1 cellular context compared by ENCODE assay signal in genomic region chr1:155135416-155136197, GRCh38.
TF ChIP-seq lines count a peak whose summit lies in the region.

Gene SLC50A1, plus strand, starts transcription at chr1:155135852. Its CDS starts 60 bp downstream, at chr1:155135912.

TF ChIP-seq in HepG2, 621 proteins besides CTCF, POLR2A, EP300 and RAD21 (continued from another document and continues in another):
- TF ChIP-seq ZNF629 (CRISPR knock-in tag; conservative IDR thresholded peaks at IDR 0.05) (0 out of 2 replicates have a peak, but pooled peaks have one; percentile 4), TRIM24 (CRISPR knock-in tag; IDR thresholded peaks at IDR 0.05) (no peak), NR0B2 (CRISPR knock-in tag; IDR thresholded peaks at IDR 0.05) (no peak; the same call in 1 of the 2 replicates), HNRNPK (IDR thresholded peaks at IDR 0.05; ENCODE audit: low read depth, low read length, poor library complexity, severe bottlenecking) (peak; percentile 85), FOXP1 (IDR thresholded peaks at IDR 0.05) (no peak), FOXP1 (CRISPR knock-in tag; IDR thresholded peaks at IDR 0.05) (no peak), ZNF282 (IDR thresholded peaks at IDR 0.05; ENCODE audit: partially characterized antibody) (no peak), ZFAT (CRISPR knock-in tag; conservative IDR thresholded peaks at IDR 0.05) (no peak), THYN1 (CRISPR knock-in tag; IDR thresholded peaks at IDR 0.05; ENCODE audit: borderline replicate concordance, low read depth) (no peak), ZNF230 (CRISPR knock-in tag; IDR thresholded peaks at IDR 0.05) (0 out of 2 replicates have a peak, but pooled peaks have one; percentile 54), ZBTB34 (CRISPR knock-in tag; IDR thresholded peaks at IDR 0.05) (peak; percentile 18; the same call in 1 of the 2 replicates), ZMAT5 (CRISPR knock-in tag; IDR thresholded peaks at IDR 0.05; ENCODE audit: borderline replicate concordance, low read depth) (no peak), PCBP1 (IDR thresholded peaks at IDR 0.05; ENCODE audit: borderline replicate concordance, low read depth, low read length) (no peak), CBX5 (CRISPR knock-in tag; IDR thresholded peaks at IDR 0.05; ENCODE audit: borderline replicate concordance) (no peak), CHCHD3 (CRISPR knock-in tag; IDR thresholded peaks at IDR 0.05) (no peak), DDIT3 (CRISPR knock-in tag; IDR thresholded peaks at IDR 0.05) (no peak), KLF16 (CRISPR knock-in tag; IDR thresholded peaks at IDR 0.05) (peak in 1 of 2 experiments; percentile 65; a peak in 1 of 4 replicates), RFX5 (IDR thresholded peaks at IDR 0.05; ENCODE audit: low read depth, low read length) (no peak), ZNF350 (CRISPR knock-in tag; IDR thresholded peaks at IDR 0.05; ENCODE audit: borderline replicate concordance, low read depth) (peak; percentile 73; the same call in 1 of the 2 replicates), NFYB (CRISPR knock-in tag; IDR thresholded peaks at IDR 0.05) (no peak), THAP7 (CRISPR knock-in tag; IDR thresholded peaks at IDR 0.05) (no peak), RXRA (CRISPR knock-in tag; IDR thresholded peaks at IDR 0.05) (no peak; the same call in 1 of the 2 replicates), MLLT10 (CRISPR knock-in tag; IDR thresholded peaks at IDR 0.05) (no peak), ATF7-NPFF (CRISPR knock-in tag; IDR thresholded peaks at IDR 0.05; ENCODE audit: low read depth) (peak; percentile 46; the same call in 1 of the 2 replicates), KLF9 (CRISPR knock-in tag; IDR thresholded peaks at IDR 0.05; ENCODE audit: low read depth) (no peak; the same call in 1 of the 2 replicates), TBX2 (CRISPR knock-in tag; IDR thresholded peaks at IDR 0.05; ENCODE audit: borderline replicate concordance) (peak; percentile 60), ZNF510 (CRISPR knock-in tag; IDR thresholded peaks at IDR 0.05; ENCODE audit: low read depth) (peak; percentile 86; the same call in 1 of the 2 replicates), ZFP41 (CRISPR knock-in tag; IDR thresholded peaks at IDR 0.05; ENCODE audit: borderline replicate concordance) (no peak), ZNF317 (CRISPR knock-in tag; IDR thresholded peaks at IDR 0.05) (no peak), SMAD9 (CRISPR knock-in tag; IDR thresholded peaks at IDR 0.05) (0 out of 2 replicates have a peak, but pooled peaks have one; percentile 41), ZNF740 (CRISPR knock-in tag; IDR thresholded peaks at IDR 0.05) (no peak), ZNF678 (CRISPR knock-in tag; IDR thresholded peaks at IDR 0.05) (peak; percentile 59; the same call in 1 of the 2 replicates), IRF9 (CRISPR knock-in tag; IDR thresholded peaks at IDR 0.05; ENCODE audit: borderline replicate concordance) (0 out of 2 replicates have a peak, but pooled peaks have one; percentile 58), DBP (CRISPR knock-in tag; IDR thresholded peaks at IDR 0.05; ENCODE audit: not compliant biosample characterization) (peak; percentile 50), CENPBD1 (CRISPR knock-in tag; IDR thresholded peaks at IDR 0.05; ENCODE audit: borderline replicate concordance, low read depth) (0 out of 2 replicates have a peak, but pooled peaks have one; percentile 13), ZNF761 (CRISPR knock-in tag; conservative IDR thresholded peaks at IDR 0.05) (peak; percentile 95), ZFP36L1 (CRISPR knock-in tag; IDR thresholded peaks at IDR 0.05) (no peak; the same call in 1 of the 2 replicates), ZNF549 (CRISPR knock-in tag; IDR thresholded peaks at IDR 0.05) (no peak), TOPORS (CRISPR knock-in tag; IDR thresholded peaks at IDR 0.05) (peak; percentile 89), BCL3 (CRISPR knock-in tag; IDR thresholded peaks at IDR 0.05) (no peak; the same call in 1 of the 2 replicates), ZNF773 (CRISPR knock-in tag; IDR thresholded peaks at IDR 0.05; ENCODE audit: borderline replicate concordance) (0 out of 2 replicates have a peak, but pooled peaks have one; percentile 15), ZBTB21 (CRISPR knock-in tag; IDR thresholded peaks at IDR 0.05) (no peak), ZBTB39 (CRISPR knock-in tag; IDR thresholded peaks at IDR 0.05) (no peak; the same call in 1 of the 2 replicates), GABPB1 (CRISPR knock-in tag; IDR thresholded peaks at IDR 0.05) (peak; percentile 93), ZNF432 (CRISPR knock-in tag; IDR thresholded peaks at IDR 0.05; ENCODE audit: borderline replicate concordance) (no peak), REPIN1 (CRISPR knock-in tag; IDR thresholded peaks at IDR 0.05; ENCODE audit: borderline replicate concordance, low read depth) (no peak), ZNF382 (CRISPR knock-in tag; IDR thresholded peaks at IDR 0.05; ENCODE audit: borderline replicate concordance) (no peak), ZFP62 (CRISPR knock-in tag; IDR thresholded peaks at IDR 0.05) (no peak), ZNF362 (CRISPR knock-in tag; IDR thresholded peaks at IDR 0.05; ENCODE audit: borderline replicate concordance) (0 out of 2 replicates have a peak, but pooled peaks have one; percentile 59), AHDC1 (CRISPR knock-in tag; IDR thresholded peaks at IDR 0.05; ENCODE audit: borderline replicate concordance) (no peak), TEAD2 (CRISPR knock-in tag; IDR thresholded peaks at IDR 0.05) (no peak), ZMAT3 (CRISPR knock-in tag; conservative IDR thresholded peaks at IDR 0.05) (no peak)
